ENCODE assay signal across 10 cellular contexts in genomic region chr5:123090641-123091257, GRCh38. TPM values are rescaled to one million over a fixed set of nuclear protein-coding genes. Genes with fewer than 3 reads are reported as not detected.
DNase-seq lines count a peak whose midpoint lies in the region; ATAC-seq, FAIRE-seq and TF ChIP-seq lines count a peak whose summit lies in the region.
"Had no signal": no experiment of that assay in that cellular context is flagged by ENCODE, and none has a peak within 500 bp of the region (broad histone marks: within the 10 kb centered on the region; RNA-seq: fewer than 3 reads in every experiment).

No MANE protein-coding gene starts in this region.

- 4% methylated on average over 34 of the region's 40 CpGs for WGBS in smooth muscle cell (ENCODE audit: low lambda C conversion rate)

- no peak overlapping the region for H3K27ac ChIP-seq in keratinocyte (ENCODE audit: control insufficient read depth, insufficient read depth, low read length)
- H3K27ac ChIP-seq in smooth muscle cell (ENCODE audit: low read depth), result peak overlapping the region; percentile 75

- no peaks in the 10 kb centered on the region for H4K20me1 ChIP-seq in keratinocyte (ENCODE audit: control insufficient read depth, extremely low read depth, insufficient read depth, low read length)
- H4K20me1 ChIP-seq in smooth muscle cell (ENCODE audit: low read depth), result peaks cover 14% of the 10 kb centered on the region

- H3K4me1 ChIP-seq in keratinocyte (ENCODE audit: control insufficient read depth, extremely low read depth, insufficient read depth, low read length) (peaks cover 8% of the 10 kb centered on the region), smooth muscle cell (ENCODE audit: low read depth) (peaks cover 37% of the 10 kb centered on the region)

- ATAC-seq in GM19397 (IDR thresholded peaks at IDR 0.05; ENCODE audit: unreplicated experiment), result no peak

- H3K79me2 ChIP-seq in keratinocyte (ENCODE audit: control insufficient read depth, insufficient read depth, low read length) (no peaks in the 10 kb centered on the region), smooth muscle cell (ENCODE audit: low read depth) (peaks cover 61% of the 10 kb centered on the region)

- H3K4me3 ChIP-seq in H7 (ENCODE audit: insufficient read depth, low read depth, low read length) (peak overlapping the region; percentile 46; the same call in 1 of the 2 replicates), astrocyte of the cerebellum (ENCODE audit: low read depth, low read length) (peak overlapping the region; percentile 64), keratinocyte (ENCODE audit: control insufficient read depth in 2 of 3, extremely low read depth in 1 of 3, insufficient read depth in 2 of 3, low read depth in 1 of 3, low read length in 3 of 3) (no peak overlapping the region), smooth muscle cell (peak overlapping the region; percentile 84)

- H3K9me3 ChIP-seq in keratinocyte (ENCODE audit: control insufficient read depth, low read depth, low read length) (no peaks in the 10 kb centered on the region), smooth muscle cell (replicated peaks; ENCODE audit: low read depth) (no peaks in the 10 kb centered on the region)
- H3K9me3 ChIP-seq: thyroid gland had no signal

- no peak overlapping the region for H3K9ac ChIP-seq in keratinocyte (ENCODE audit: control insufficient read depth, extremely low read depth, insufficient read depth, low read length)
- peak overlapping the region; percentile 69 for H3K9ac ChIP-seq in smooth muscle cell (ENCODE audit: low read depth)

- H3K9me1 ChIP-seq in keratinocyte (ENCODE audit: control insufficient read depth, extremely low read depth, insufficient read depth, low read length), result no peaks in the 10 kb centered on the region

- TF ChIP-seq CTCF in astrocyte of the cerebellum (IDR thresholded peaks at IDR 0.05; ENCODE audit: low read depth, low read length, missing control alignments) (no peak), keratinocyte (optimal IDR thresholded peaks at IDR 0.05 in 1 of 3, IDR thresholded peaks at IDR 0.05 in 1 of 3, conservative IDR thresholded peaks at IDR 0.05 in 1 of 3; ENCODE audit: extremely low read depth in 1 of 3, insufficient read depth in 2 of 3, low read length in 3 of 3) (no peak), smooth muscle cell (IDR thresholded peaks at IDR 0.05; ENCODE audit: borderline replicate concordance, insufficient read depth, poor library complexity, severe bottlenecking) (no peak), GM10266 (IDR thresholded peaks at IDR 0.05; ENCODE audit: control insufficient read depth, insufficient read depth, low read depth, missing control alignments) (no peak)

- H3K4me2 ChIP-seq in keratinocyte (ENCODE audit: control insufficient read depth, extremely low read depth, insufficient read depth, low read depth, low read length) (peak overlapping the region; percentile 70), smooth muscle cell (peak overlapping the region; percentile 91)

- in situ Hi-C loops in astrocyte of the cerebellum (cut with HindIII; ENCODE audit: low sequenced_read_pairs), result no loop called here

- peaks cover 99% of the 10 kb centered on the region for H3K27me3 ChIP-seq in H7 (ENCODE audit: control insufficient read depth, insufficient read depth, low read length)
- peaks cover 98% of the 10 kb centered on the region for H3K27me3 ChIP-seq in keratinocyte (ENCODE audit: control insufficient read depth, extremely low read depth, insufficient read depth, low read length)
- H3K27me3 ChIP-seq in smooth muscle cell (ENCODE audit: low read depth), result peaks cover 42% of the 10 kb centered on the region

- FAIRE-seq in keratinocyte (lab: Jason Lieb, UNC), result no peak

- dilution Hi-C loops in keratinocyte (cut with MboI; ENCODE audit: extremely low pct_ligation_motif_present, low sequenced_read_pairs), result no loop called here

- H3K36me3 ChIP-seq in H7 (replicated peaks; ENCODE audit: control insufficient read depth, insufficient read depth, low read length) (no peaks in the 10 kb centered on the region), keratinocyte (ENCODE audit: control insufficient read depth in 2 of 2, extremely low read depth in 1 of 2, insufficient read depth in 2 of 2, low read length in 2 of 2) (no peaks in the 10 kb centered on the region), smooth muscle cell (ENCODE audit: low read depth) (no peaks in the 10 kb centered on the region)
- H3K36me3 ChIP-seq: thyroid gland had no signal

- peaks cover 4% of the 10 kb centered on the region for H3F3A ChIP-seq in smooth muscle cell (ENCODE audit: low read depth)

- H2AFZ ChIP-seq in keratinocyte (ENCODE audit: control insufficient read depth, low read length) (no peak overlapping the region), smooth muscle cell (ENCODE audit: low read depth) (no peak overlapping the region)

- DNase-seq in H7 (peak; percentile 75), astrocyte of the cerebellum (ENCODE audit: low read depth) (no peak), keratinocyte (ENCODE audit: low read depth, low spot score) (no peak), smooth muscle cell (lab: John Stamatoyannopoulos, UW; ENCODE audit: unreplicated experiment) (no peak), NCI-H524 (lab: John Stamatoyannopoulos, UW) (no peak), GM10266 (ENCODE audit: extremely low spot score) (no peak), EL (no peak)
- DNase-seq: activated naive CD4-positive, alpha-beta T cell treated with Interleukin-2 at 50 U/mL for 16 hours had no signal

RNA-seq across cellular contexts. Expression of gene PRDM6, which starts 1.7 kb away (rescaled TPM):
- 0.21 TPM in 1 of 2 replicates, not detected in the other for total RNA-seq in H7 (2014; rRNA removed; shearing (Covaris generic))
- polyA plus RNA-seq in keratinocyte (0.01 to 0.09 TPM (median 0.03 TPM) in 3 replicates), smooth muscle cell (20.4 and 28.1 TPM in 2 replicates)
- 0.05 TPM for polyA plus RNA-seq in keratinocyte (2011; ENCODE audit: low read depth)
- polyA plus RNA-seq in keratinocyte (2011; cell fraction: cytosol; rRNA removed), result not detected in 2 replicates
- 0.14 and 0.17 TPM in 2 replicates for polyA plus RNA-seq in keratinocyte (2011; cell fraction: nucleus; rRNA removed)
- 0.09 and 0.10 TPM in 2 replicates for polyA plus RNA-seq in keratinocyte (2012; ENCODE audit: low replicate concordance)
- not detected in 3 replicates for polyA minus RNA-seq in keratinocyte
- polyA minus RNA-seq in keratinocyte (2011; cell fraction: cytosol; rRNA and poly(A)+ RNA removed), result not detected
- polyA minus RNA-seq in keratinocyte (2011; cell fraction: nucleus; rRNA and poly(A)+ RNA removed), result 0.08 TPM in 1 of 2 replicates, not detected in the other
- total RNA-seq in smooth muscle cell, result 12.9 and 16.5 TPM in 2 replicates

RNA-seq across cellular contexts. Expression of gene PPIC, which starts 54.2 kb away (rescaled TPM):
- 12.6 and 13.0 TPM in 2 replicates for total RNA-seq in H7 (2014; rRNA removed; shearing (Covaris generic))
- polyA plus RNA-seq in keratinocyte (26.5 to 40.1 TPM (median 28.1 TPM) in 3 replicates), smooth muscle cell (300 and 331 TPM in 2 replicates)
- polyA plus RNA-seq in keratinocyte (2011; ENCODE audit: low read depth), result 66.8 TPM
- 32.7 and 34.6 TPM in 2 replicates for polyA plus RNA-seq in keratinocyte (2011; cell fraction: cytosol; rRNA removed)
- 25.3 and 27.6 TPM in 2 replicates for polyA plus RNA-seq in keratinocyte (2011; cell fraction: nucleus; rRNA removed)
- 34.7 and 41.1 TPM in 2 replicates for polyA plus RNA-seq in keratinocyte (2012; ENCODE audit: low replicate concordance)
- polyA minus RNA-seq in keratinocyte, result 25.7 to 49.0 TPM (median 44.3 TPM) in 3 replicates
- polyA minus RNA-seq in keratinocyte (2011; cell fraction: cytosol; rRNA and poly(A)+ RNA removed), result 35.5 TPM
- 9.2 and 18.8 TPM in 2 replicates for polyA minus RNA-seq in keratinocyte (2011; cell fraction: nucleus; rRNA and poly(A)+ RNA removed)
- 119 and 145 TPM in 2 replicates for total RNA-seq in smooth muscle cell

Comparison
In these comparisons a context has a peak if more than half of its experiments do, and no peak if none do; other contexts are left out.
1. H3K4me3 ChIP-seq: peak in H7 (single experiment), astrocyte of the cerebellum (single experiment) and smooth muscle cell (single experiment); none in keratinocyte (0 of 3).
2. RNA of gene PRDM6, which starts 1.7 kb away (total RNA-seq): 12.9 to 16.5 TPM in smooth muscle cell; 0.21 TPM in H7; every median in the first group is over 10 times any median in the second.